1 cellular context compared by ENCODE assay signal in genomic region chr11:1745701-1746320, GRCh38.
A peak's percentile ranks its signal among the peaks of the same experiment; 100 is the strongest.
TF ChIP-seq lines count a peak whose summit lies in the region.

No MANE protein-coding gene starts in this region.

TF ChIP-seq in HepG2, 621 proteins besides CTCF, POLR2A, EP300 and RAD21:
- TF ChIP-seq NBN (conservative IDR thresholded peaks at IDR 0.05), result 0 out of 2 replicates have a peak, but pooled peaks have one; percentile 6
- TF ChIP-seq SMAD3 (CRISPR knock-in tag; IDR thresholded peaks at IDR 0.05), result no peak
- TF ChIP-seq ZFP36L2 (CRISPR knock-in tag; IDR thresholded peaks at IDR 0.05), result no peak
- peak; percentile 5; the same call in 1 of the 2 replicates for TF ChIP-seq ARID4A (CRISPR knock-in tag; IDR thresholded peaks at IDR 0.05; ENCODE audit: borderline replicate concordance)
- no peak for TF ChIP-seq THAP11 (CRISPR knock-in tag; IDR thresholded peaks at IDR 0.05)
- TF ChIP-seq NFE2 (CRISPR knock-in tag; IDR thresholded peaks at IDR 0.05), result no peak
- TF ChIP-seq HNF4A (CRISPR knock-in tag; IDR thresholded peaks at IDR 0.05), result no peak
- no peak for TF ChIP-seq CCDC6 (CRISPR knock-in tag; IDR thresholded peaks at IDR 0.05)
- TF ChIP-seq MNT (IDR thresholded peaks at IDR 0.05), result peak; percentile 89
- no peak for TF ChIP-seq MAFG (CRISPR knock-in tag; IDR thresholded peaks at IDR 0.05)
- TF ChIP-seq HOXA9 (CRISPR knock-in tag; IDR thresholded peaks at IDR 0.05; ENCODE audit: borderline replicate concordance), result 0 out of 2 replicates have a peak, but pooled peaks have one; percentile 33
- no peak for TF ChIP-seq MTF1 (CRISPR knock-in tag; IDR thresholded peaks at IDR 0.05)
